In the genomic region with DNA sequence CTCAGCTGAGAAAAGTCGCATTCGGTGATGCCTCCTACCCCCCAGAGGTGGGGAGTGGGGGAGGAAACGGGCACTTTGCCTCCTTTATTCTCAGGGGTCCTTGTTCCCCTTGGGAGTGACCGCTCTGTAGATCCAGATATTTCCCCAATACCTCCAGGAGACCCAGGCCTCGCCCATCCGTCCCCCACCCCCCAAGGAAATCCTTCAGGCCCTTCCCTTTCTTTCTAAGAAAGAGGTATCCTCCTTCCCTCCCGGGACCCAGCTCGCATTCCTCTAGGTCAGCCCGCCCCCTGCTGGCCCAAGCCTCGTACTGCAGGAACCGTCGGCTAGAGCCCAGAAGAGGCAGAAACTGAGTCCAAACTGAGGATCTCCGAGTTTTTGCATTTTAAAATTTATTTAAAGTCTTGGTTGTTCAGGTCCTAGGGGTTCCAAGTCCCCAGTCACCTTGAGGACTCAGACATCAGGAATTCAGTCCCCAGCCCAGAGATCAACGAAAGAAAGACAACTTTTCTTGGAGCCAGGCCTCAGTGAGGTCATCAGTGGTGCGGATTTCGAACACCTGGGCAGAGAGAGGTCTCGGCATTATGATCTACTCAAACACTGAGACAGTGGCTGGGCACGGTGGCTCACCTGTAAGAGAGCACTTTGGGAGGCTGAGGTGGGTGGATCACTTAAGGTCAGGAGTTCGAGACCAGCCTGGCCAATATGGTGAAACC, we compare ENCODE assay signal across 9 cellular contexts. TPM values are rescaled to one million over a fixed set of nuclear protein-coding genes. Genes with fewer than 3 reads are reported as not detected.
DNase-seq lines count a peak whose midpoint lies in the region; ATAC-seq and TF ChIP-seq lines count a peak whose summit lies in the region.
"Had no signal": no experiment of that assay in that cellular context is flagged by ENCODE, and none has a peak within 500 bp of the region (broad histone marks: within the 10 kb centered on the region; RNA-seq: fewer than 3 reads in every experiment).

No MANE protein-coding gene starts in this region.

- DNase-seq in NK-92 treated with Interleukin-12 subunit alpha and Interleukin-12 subunit beta, amount 100 ng/mL, for 24 hours (lab: John Stamatoyannopoulos, UW): peak; percentile 48
- no peak for DNase-seq in NK-92 (lab: John Stamatoyannopoulos, UW; ENCODE audit: unreplicated experiment)
- DNase-seq in NCI-H2107 (lab: John Stamatoyannopoulos, UW): peak; percentile 58
- peak; percentile 59 to 83 (median 71) for DNase-seq in activated CD4-positive, CD25-positive, alpha-beta regulatory T cell (lab: John Stamatoyannopoulos, UW)
- DNase-seq in breast epithelium (ENCODE audit: low spot score in 2 of 2): peak; percentile 80 to 90
- DNase-seq in islet precursor cell: peak; percentile 89
- peak; percentile 65 to 80 for DNase-seq in stimulated activated CD4-positive, alpha-beta T cell treated with anti-CD3 and anti-CD28 coated beads, Interleukin-1b, Interleukin-23, amount 100 ng/mL, for 1 hour (ENCODE audit: low read depth in 2 of 2)

- ATAC-seq in GM18868 (IDR thresholded peaks at IDR 0.05; ENCODE audit: unreplicated experiment): no peak

- peak; percentile 92 to 96 (median 95) for TF ChIP-seq CTCF in breast epithelium (IDR thresholded peaks at IDR 0.05)

- no peaks in the 10 kb centered on the region for H3K4me1 ChIP-seq in breast epithelium

- H3K36me3 ChIP-seq in breast epithelium: no peaks in the 10 kb centered on the region

- H3K27me3 ChIP-seq in breast epithelium: no peaks in the 10 kb centered on the region

- H3K4me3 ChIP-seq in breast epithelium: no peak overlapping the region
- H3K4me3 ChIP-seq: skin epidermis had no signal

- no peak for TF ChIP-seq POLR2A in breast epithelium (IDR thresholded peaks at IDR 0.05)

- intact Hi-C loops in breast epithelium (cut with DNase I; ENCODE audit: low total_unique reads): loop anchor here (10.0 kb wide), 1 partner anchor 203 kb away; the partner anchor contains the start of gene PAK4

- H3K27ac ChIP-seq in breast epithelium: no peak overlapping the region
- H3K27ac ChIP-seq: skin epidermis had no signal

- no peaks in the 10 kb centered on the region for H3K9me3 ChIP-seq in breast epithelium

RNA-seq across cellular contexts. Expression of gene LRFN1, which starts 7.5 kb away (rescaled TPM):
- total RNA-seq in breast epithelium: under 1 TPM; 0.16 to 0.66 (median 0.59) TPM

RNA-seq across cellular contexts. Expression of gene GMFG, which starts 7.7 kb away (rescaled TPM):
- total RNA-seq in breast epithelium: 10 to 100 TPM; 21.7 to 47.5 (median 26.6) TPM

RNA-seq across cellular contexts. Expression of gene SAMD4B, which starts 14.1 kb away (rescaled TPM):
- 10 to 100 TPM; 57.4 to 65.2 (median 59.7) TPM for total RNA-seq in breast epithelium

RNA-seq across cellular contexts. Expression of gene IFNL1, which starts 31.9 kb away (rescaled TPM):
- not detected for total RNA-seq in breast epithelium

RNA-seq across cellular contexts. Expression of gene IFNL2, which starts 60.0 kb away (rescaled TPM):
- total RNA-seq in breast epithelium: not detected
